Comparison of ENCODE assay signal across 1 cellular context in the genomic region with DNA sequence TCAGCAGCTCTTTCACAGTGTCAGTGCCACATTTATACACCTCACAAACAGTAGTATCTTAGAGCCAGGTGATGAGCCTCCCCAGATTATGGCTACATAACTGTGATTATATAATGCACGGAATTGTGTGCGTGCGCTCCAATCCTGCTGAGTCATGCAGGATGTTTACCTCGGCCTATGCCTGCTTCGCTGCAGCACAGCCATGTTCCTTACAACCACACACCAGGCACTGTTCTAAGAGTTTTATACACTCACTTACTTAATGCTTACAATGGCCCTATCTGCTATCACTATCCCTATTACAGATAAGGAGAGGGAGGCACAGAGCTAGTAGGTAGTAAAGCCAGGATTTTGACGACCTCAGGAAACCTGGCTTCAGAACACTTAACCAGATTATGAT.
A peak's percentile ranks its signal among the peaks of the same experiment; 100 is the strongest.
TF ChIP-seq lines count a peak whose summit lies in the region.

No MANE protein-coding gene starts in this region.

TF ChIP-seq in K562, 482 proteins besides CTCF, POLR2A, EP300 and RAD21 (continues in another document):
- no peak for TF ChIP-seq CBX8 (IDR thresholded peaks at IDR 0.05; ENCODE audit: borderline replicate concordance, extremely low read depth, low read depth, low read length, poor library complexity, severe bottlenecking)
- peak; percentile 74; the same call in 1 of the 2 replicates for TF ChIP-seq SMAD4 (CRISPR knock-in tag; conservative IDR thresholded peaks at IDR 0.05)
- TF ChIP-seq, protein P1, sequence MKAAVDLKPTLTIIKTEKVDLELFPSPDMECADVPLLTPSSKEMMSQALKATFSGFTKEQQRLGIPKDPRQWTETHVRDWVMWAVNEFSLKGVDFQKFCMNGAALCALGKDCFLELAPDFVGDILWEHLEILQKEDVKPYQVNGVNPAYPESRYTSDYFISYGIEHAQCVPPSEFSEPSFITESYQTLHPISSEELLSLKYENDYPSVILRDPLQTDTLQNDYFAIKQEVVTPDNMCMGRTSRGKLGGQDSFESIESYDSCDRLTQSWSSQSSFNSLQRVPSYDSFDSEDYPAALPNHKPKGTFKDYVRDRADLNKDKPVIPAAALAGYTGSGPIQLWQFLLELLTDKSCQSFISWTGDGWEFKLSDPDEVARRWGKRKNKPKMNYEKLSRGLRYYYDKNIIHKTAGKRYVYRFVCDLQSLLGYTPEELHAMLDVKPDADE (conservative IDR thresholded peaks at IDR 0.05; ENCODE audit: control insufficient read depth, low read depth, low read length): no peak
- TF ChIP-seq TAL1 (IDR thresholded peaks at IDR 0.05): no peak
- TF ChIP-seq, protein P2, sequence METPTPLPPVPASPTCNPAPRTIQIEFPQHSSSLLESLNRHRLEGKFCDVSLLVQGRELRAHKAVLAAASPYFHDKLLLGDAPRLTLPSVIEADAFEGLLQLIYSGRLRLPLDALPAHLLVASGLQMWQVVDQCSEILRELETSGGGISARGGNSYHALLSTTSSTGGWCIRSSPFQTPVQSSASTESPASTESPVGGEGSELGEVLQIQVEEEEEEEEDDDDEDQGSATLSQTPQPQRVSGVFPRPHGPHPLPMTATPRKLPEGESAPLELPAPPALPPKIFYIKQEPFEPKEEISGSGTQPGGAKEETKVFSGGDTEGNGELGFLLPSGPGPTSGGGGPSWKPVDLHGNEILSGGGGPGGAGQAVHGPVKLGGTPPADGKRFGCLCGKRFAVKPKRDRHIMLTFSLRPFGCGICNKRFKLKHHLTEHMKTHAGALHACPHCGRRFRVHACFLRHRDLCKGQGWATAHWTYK (CRISPR knock-in tag; IDR thresholded peaks at IDR 0.05): peak; percentile 83; the same call in 1 of the 2 replicates
- TF ChIP-seq, protein P3, sequence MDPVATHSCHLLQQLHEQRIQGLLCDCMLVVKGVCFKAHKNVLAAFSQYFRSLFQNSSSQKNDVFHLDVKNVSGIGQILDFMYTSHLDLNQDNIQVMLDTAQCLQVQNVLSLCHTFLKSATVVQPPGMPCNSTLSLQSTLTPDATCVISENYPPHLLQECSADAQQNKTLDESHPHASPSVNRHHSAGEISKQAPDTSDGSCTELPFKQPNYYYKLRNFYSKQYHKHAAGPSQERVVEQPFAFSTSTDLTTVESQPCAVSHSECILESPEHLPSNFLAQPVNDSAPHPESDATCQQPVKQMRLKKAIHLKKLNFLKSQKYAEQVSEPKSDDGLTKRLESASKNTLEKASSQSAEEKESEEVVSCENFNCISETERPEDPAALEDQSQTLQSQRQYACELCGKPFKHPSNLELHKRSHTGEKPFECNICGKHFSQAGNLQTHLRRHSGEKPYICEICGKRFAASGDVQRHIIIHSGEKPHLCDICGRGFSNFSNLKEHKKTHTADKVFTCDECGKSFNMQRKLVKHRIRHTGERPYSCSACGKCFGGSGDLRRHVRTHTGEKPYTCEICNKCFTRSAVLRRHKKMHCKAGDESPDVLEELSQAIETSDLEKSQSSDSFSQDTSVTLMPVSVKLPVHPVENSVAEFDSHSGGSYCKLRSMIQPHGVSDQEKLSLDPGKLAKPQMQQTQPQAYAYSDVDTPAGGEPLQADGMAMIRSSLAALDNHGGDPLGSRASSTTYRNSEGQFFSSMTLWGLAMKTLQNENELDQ (CRISPR knock-in tag; IDR thresholded peaks at IDR 0.05; ENCODE audit: borderline replicate concordance): no peak
- no peak; a peak in 1 of 4 replicates for TF ChIP-seq MAZ (CRISPR knock-in tag; conservative IDR thresholded peaks at IDR 0.05 in 1 of 2, IDR thresholded peaks at IDR 0.05 in 1 of 2)
- no peak for TF ChIP-seq ZNF165 (CRISPR knock-in tag; IDR thresholded peaks at IDR 0.05; ENCODE audit: borderline replicate concordance)
- no peak for TF ChIP-seq ZBTB1 (CRISPR knock-in tag; IDR thresholded peaks at IDR 0.05; ENCODE audit: borderline replicate concordance, low read depth)
- no peak for TF ChIP-seq CBFA2T3 (IDR thresholded peaks at IDR 0.05)
- TF ChIP-seq ZNF217 (CRISPR knock-in tag; IDR thresholded peaks at IDR 0.05): no peak
- no peak for TF ChIP-seq RFX7 (CRISPR knock-in tag; IDR thresholded peaks at IDR 0.05)
- TF ChIP-seq CHD4 (IDR thresholded peaks at IDR 0.05; ENCODE audit: insufficient read depth, insufficient replicate concordance, low read depth, low read length, poor library complexity, severe bottlenecking): no peak
- 0 out of 2 replicates have a peak, but pooled peaks have one; percentile 16 for TF ChIP-seq LEF1 (IDR thresholded peaks at IDR 0.05)
- no peak for TF ChIP-seq CCNT2 (IDR thresholded peaks at IDR 0.05; ENCODE audit: borderline replicate concordance, extremely low read depth, insufficient read length, low read depth, low read length)
- no peak for TF ChIP-seq SMARCC2 (IDR thresholded peaks at IDR 0.05; ENCODE audit: low read depth)
- TF ChIP-seq, protein P4, sequence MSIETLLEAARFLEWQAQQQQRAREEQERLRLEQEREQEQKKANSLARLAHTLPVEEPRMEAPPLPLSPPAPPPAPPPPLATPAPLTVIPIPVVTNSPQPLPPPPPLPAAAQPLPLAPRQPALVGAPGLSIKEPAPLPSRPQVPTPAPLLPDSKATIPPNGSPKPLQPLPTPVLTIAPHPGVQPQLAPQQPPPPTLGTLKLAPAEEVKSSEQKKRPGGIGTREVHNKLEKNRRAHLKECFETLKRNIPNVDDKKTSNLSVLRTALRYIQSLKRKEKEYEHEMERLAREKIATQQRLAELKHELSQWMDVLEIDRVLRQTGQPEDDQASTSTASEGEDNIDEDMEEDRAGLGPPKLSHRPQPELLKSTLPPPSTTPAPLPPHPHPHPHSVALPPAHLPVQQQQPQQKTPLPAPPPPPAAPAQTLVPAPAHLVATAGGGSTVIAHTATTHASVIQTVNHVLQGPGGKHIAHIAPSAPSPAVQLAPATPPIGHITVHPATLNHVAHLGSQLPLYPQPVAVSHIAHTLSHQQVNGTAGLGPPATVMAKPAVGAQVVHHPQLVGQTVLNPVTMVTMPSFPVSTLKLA (conservative IDR thresholded peaks at IDR 0.05): 0 out of 4 replicates have a peak, but pooled peaks of 1 of the 2 experiments have one; percentile 22
- no peak for TF ChIP-seq LCOR (CRISPR knock-in tag; IDR thresholded peaks at IDR 0.05)
- TF ChIP-seq PML (IDR thresholded peaks at IDR 0.05; ENCODE audit: low read length): no peak
- TF ChIP-seq, protein P5, sequence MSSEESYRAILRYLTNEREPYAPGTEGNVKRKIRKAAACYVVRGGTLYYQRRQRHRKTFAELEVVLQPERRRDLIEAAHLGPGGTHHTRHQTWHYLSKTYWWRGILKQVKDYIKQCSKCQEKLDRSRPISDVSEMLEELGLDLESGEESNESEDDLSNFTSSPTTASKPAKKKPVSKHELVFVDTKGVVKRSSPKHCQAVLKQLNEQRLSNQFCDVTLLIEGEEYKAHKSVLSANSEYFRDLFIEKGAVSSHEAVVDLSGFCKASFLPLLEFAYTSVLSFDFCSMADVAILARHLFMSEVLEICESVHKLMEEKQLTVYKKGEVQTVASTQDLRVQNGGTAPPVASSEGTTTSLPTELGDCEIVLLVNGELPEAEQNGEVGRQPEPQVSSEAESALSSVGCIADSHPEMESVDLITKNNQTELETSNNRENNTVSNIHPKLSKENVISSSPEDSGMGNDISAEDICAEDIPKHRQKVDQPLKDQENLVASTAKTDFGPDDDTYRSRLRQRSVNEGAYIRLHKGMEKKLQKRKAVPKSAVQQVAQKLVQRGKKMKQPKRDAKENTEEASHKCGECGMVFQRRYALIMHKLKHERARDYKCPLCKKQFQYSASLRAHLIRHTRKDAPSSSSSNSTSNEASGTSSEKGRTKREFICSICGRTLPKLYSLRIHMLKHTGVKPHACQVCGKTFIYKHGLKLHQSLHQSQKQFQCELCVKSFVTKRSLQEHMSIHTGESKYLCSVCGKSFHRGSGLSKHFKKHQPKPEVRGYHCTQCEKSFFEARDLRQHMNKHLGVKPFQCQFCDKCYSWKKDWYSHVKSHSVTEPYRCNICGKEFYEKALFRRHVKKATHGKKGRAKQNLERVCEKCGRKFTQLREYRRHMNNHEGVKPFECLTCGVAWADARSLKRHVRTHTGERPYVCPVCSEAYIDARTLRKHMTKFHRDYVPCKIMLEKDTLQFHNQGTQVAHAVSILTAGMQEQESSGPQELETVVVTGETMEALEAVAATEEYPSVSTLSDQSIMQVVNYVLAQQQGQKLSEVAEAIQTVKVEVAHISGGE (CRISPR knock-in tag; IDR thresholded peaks at IDR 0.05): no peak
- no peak for TF ChIP-seq NONO (IDR thresholded peaks at IDR 0.05; ENCODE audit: low read depth in 2 of 2, low read length in 1 of 2)
- TF ChIP-seq HDAC1 (IDR thresholded peaks at IDR 0.05): no peak
- no peak for TF ChIP-seq TEAD2 (tag; IDR thresholded peaks at IDR 0.05)
- TF ChIP-seq, protein P6, sequence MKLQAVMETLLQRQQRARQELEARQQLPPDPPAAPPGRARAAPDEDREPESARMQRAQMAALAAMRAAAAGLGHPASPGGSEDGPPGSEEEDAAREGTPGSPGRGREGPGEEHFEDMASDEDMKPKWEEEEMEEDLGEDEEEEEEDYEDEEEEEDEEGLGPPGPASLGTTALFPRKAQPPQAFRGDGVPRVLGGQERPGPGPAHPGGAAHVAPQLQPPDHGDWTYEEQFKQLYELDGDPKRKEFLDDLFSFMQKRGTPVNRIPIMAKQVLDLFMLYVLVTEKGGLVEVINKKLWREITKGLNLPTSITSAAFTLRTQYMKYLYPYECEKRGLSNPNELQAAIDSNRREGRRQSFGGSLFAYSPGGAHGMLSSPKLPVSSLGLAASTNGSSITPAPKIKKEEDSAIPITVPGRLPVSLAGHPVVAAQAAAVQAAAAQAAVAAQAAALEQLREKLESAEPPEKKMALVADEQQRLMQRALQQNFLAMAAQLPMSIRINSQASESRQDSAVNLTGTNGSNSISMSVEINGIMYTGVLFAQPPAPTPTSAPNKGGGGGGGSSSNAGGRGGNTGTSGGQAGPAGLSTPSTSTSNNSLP (IDR thresholded peaks at IDR 0.05; ENCODE audit: borderline replicate concordance, low read depth, low read length): no peak
- no peak for TF ChIP-seq ZNF431 (CRISPR knock-in tag; IDR thresholded peaks at IDR 0.05)
- TF ChIP-seq TARDBP (IDR thresholded peaks at IDR 0.05): no peak
- no peak for TF ChIP-seq SIRT6 (IDR thresholded peaks at IDR 0.05; ENCODE audit: low read depth, low read length)
- no peak for TF ChIP-seq MXI1 (IDR thresholded peaks at IDR 0.05; ENCODE audit: low read depth, low read length)
- TF ChIP-seq ESRRA (IDR thresholded peaks at IDR 0.05; ENCODE audit: borderline replicate concordance, low read depth): no peak
- TF ChIP-seq THRAP3 (IDR thresholded peaks at IDR 0.05; ENCODE audit: borderline replicate concordance): no peak
- no peak for TF ChIP-seq CREB1 (IDR thresholded peaks at IDR 0.05)
- no peak for TF ChIP-seq CREB1 (CRISPR knock-in tag; IDR thresholded peaks at IDR 0.05)
- TF ChIP-seq ZNF589 (CRISPR knock-in tag; IDR thresholded peaks at IDR 0.05; ENCODE audit: low read depth): no peak
- TF ChIP-seq CBX5 (IDR thresholded peaks at IDR 0.05; ENCODE audit: borderline replicate concordance, low read depth): peak; percentile 43; the same call in 1 of the 2 replicates
- TF ChIP-seq, protein P7, sequence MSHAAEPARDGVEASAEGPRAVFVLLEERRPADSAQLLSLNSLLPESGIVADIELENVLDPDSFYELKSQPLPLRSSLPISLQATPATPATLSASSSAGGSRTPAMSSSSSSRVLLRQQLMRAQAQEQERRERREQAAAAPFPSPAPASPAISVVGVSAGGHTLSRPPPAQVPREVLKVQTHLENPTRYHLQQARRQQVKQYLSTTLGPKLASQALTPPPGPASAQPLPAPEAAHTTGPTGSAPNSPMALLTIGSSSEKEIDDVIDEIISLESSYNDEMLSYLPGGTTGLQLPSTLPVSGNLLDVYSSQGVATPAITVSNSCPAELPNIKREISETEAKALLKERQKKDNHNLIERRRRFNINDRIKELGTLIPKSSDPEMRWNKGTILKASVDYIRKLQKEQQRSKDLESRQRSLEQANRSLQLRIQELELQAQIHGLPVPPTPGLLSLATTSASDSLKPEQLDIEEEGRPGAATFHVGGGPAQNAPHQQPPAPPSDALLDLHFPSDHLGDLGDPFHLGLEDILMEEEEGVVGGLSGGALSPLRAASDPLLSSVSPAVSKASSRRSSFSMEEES (CRISPR knock-in tag; IDR thresholded peaks at IDR 0.05): no peak
- TF ChIP-seq, protein P8, sequence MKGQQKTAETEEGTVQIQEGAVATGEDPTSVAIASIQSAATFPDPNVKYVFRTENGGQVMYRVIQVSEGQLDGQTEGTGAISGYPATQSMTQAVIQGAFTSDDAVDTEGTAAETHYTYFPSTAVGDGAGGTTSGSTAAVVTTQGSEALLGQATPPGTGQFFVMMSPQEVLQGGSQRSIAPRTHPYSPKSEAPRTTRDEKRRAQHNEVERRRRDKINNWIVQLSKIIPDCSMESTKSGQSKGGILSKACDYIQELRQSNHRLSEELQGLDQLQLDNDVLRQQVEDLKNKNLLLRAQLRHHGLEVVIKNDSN (CRISPR knock-in tag; IDR thresholded peaks at IDR 0.05): no peak
- TF ChIP-seq PRPF4 (IDR thresholded peaks at IDR 0.05; ENCODE audit: insufficient read depth, low read depth, low read length, poor library complexity, severe bottlenecking): no peak
- TF ChIP-seq, protein P9, sequence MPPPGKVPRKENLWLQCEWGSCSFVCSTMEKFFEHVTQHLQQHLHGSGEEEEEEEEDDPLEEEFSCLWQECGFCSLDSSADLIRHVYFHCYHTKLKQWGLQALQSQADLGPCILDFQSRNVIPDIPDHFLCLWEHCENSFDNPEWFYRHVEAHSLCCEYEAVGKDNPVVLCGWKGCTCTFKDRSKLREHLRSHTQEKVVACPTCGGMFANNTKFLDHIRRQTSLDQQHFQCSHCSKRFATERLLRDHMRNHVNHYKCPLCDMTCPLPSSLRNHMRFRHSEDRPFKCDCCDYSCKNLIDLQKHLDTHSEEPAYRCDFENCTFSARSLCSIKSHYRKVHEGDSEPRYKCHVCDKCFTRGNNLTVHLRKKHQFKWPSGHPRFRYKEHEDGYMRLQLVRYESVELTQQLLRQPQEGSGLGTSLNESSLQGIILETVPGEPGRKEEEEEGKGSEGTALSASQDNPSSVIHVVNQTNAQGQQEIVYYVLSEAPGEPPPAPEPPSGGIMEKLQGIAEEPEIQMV (tag; conservative IDR thresholded peaks at IDR 0.05; ENCODE audit: low read depth): peak; percentile 57; the same call in 1 of the 2 replicates
- TF ChIP-seq ZNF3 (CRISPR knock-in tag; IDR thresholded peaks at IDR 0.05): no peak
- no peak for TF ChIP-seq FOXJ2 (tag; IDR thresholded peaks at IDR 0.05)
- TF ChIP-seq, protein P10, sequence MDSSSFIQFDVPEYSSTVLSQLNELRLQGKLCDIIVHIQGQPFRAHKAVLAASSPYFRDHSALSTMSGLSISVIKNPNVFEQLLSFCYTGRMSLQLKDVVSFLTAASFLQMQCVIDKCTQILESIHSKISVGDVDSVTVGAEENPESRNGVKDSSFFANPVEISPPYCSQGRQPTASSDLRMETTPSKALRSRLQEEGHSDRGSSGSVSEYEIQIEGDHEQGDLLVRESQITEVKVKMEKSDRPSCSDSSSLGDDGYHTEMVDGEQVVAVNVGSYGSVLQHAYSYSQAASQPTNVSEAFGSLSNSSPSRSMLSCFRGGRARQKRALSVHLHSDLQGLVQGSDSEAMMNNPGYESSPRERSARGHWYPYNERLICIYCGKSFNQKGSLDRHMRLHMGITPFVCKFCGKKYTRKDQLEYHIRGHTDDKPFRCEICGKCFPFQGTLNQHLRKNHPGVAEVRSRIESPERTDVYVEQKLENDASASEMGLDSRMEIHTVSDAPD (CRISPR knock-in tag; IDR thresholded peaks at IDR 0.05): no peak
- no peak for TF ChIP-seq EWSR1 (IDR thresholded peaks at IDR 0.05; ENCODE audit: borderline replicate concordance, low read depth, partially characterized antibody)
- no peak for TF ChIP-seq YBX1 (IDR thresholded peaks at IDR 0.05)
- no peak for TF ChIP-seq ZNF23 (CRISPR knock-in tag; IDR thresholded peaks at IDR 0.05)
- TF ChIP-seq, protein P11, sequence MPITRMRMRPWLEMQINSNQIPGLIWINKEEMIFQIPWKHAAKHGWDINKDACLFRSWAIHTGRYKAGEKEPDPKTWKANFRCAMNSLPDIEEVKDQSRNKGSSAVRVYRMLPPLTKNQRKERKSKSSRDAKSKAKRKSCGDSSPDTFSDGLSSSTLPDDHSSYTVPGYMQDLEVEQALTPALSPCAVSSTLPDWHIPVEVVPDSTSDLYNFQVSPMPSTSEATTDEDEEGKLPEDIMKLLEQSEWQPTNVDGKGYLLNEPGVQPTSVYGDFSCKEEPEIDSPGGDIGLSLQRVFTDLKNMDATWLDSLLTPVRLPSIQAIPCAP (CRISPR knock-in tag; IDR thresholded peaks at IDR 0.05; ENCODE audit: borderline replicate concordance): no peak
